8 cellular contexts compared by ENCODE assay signal in genomic region chr10:43390791-43391190, GRCh38. TPM values are rescaled to one million over a fixed set of nuclear protein-coding genes. Genes with fewer than 3 reads are reported as not detected.
DNase-seq lines count a peak whose midpoint lies in the region; ATAC-seq, FAIRE-seq and TF ChIP-seq lines count a peak whose summit lies in the region.

No MANE protein-coding gene starts in this region.

- H3K4me3 ChIP-seq in GM06990 (replicated peaks; ENCODE audit: low read depth, low read length) (no peak overlapping the region), dorsolateral prefrontal cortex (peak overlapping the region in 2 of 59 donors; percentile 3 to 8)

- FAIRE-seq in RCC 7860 (lab: Jason Lieb, UNC), result no peak

- DNase-seq in GM06990 (ENCODE audit: extremely low read depth, insufficient read length) (no peak), RCC 7860 (ENCODE audit: low spot score) (peak; percentile 15), dorsolateral prefrontal cortex (peak in 9 of 10 donors; percentile 16 to 79 (median 73)), midbrain (lab: John Stamatoyannopoulos, UW) (peak; percentile 74), NCI-H146 (lab: John Stamatoyannopoulos, UW) (no peak), DMS79 (lab: John Stamatoyannopoulos, UW) (no peak)

- H3K27me3 ChIP-seq in GM06990 (replicated peaks; ENCODE audit: control insufficient read depth, insufficient read depth, low read length) (no peaks in the 10 kb centered on the region), dorsolateral prefrontal cortex (no peaks in the 10 kb centered on the region)

- intact Hi-C loops in dorsolateral prefrontal cortex (cut with DNase I), result loop anchor here (2.0 to 5.0 kb wide), 4 partner anchors 42 to 523 kb away; no protein-coding TSS in a partner anchor

- peaks cover 47% of the 10 kb centered on the region for H3K36me3 ChIP-seq in GM06990 (ENCODE audit: control insufficient read depth, insufficient read depth, low read length)

- ATAC-seq in HG02870 (IDR thresholded peaks at IDR 0.05; ENCODE audit: unreplicated experiment) (no peak), HG02588 (IDR thresholded peaks at IDR 0.05; ENCODE audit: unreplicated experiment) (no peak)

- TF ChIP-seq CTCF in GM06990 (IDR thresholded peaks at IDR 0.05; ENCODE audit: insufficient read depth, low read length, poor library complexity, severe bottlenecking) (peak; percentile 45), dorsolateral prefrontal cortex (IDR thresholded peaks at IDR 0.05 in 54 of 56, conservative IDR thresholded peaks at IDR 0.05 in 2 of 56; ENCODE audit: low read depth in 1 of 56, partially characterized antibody in 56 of 56) (peak; percentile 27 to 88 (median 76))

- H3K27ac ChIP-seq in dorsolateral prefrontal cortex, result peak overlapping the region in 51 of 59 donors; percentile 0 to 90 (median 70)

RNA-seq across cellular contexts. Expression of gene HNRNPF, which starts 18.2 kb away (rescaled TPM):
- total RNA-seq in dorsolateral prefrontal cortex, result 100 to 1,000 TPM in 2 of 120 experiments, 10 to 100 TPM in 118; 39.3 to 109 (median 59.0) TPM

RNA-seq across cellular contexts. Expression of gene FXYD4, which starts 19.4 kb away (rescaled TPM):
- 10 to 100 TPM in 1 of 120 experiments, 1 to 10 TPM in 56, under 1 TPM in 3, not detected in 60; 0.84 to 12.4 (median 2.4) TPM for total RNA-seq in dorsolateral prefrontal cortex

RNA-seq across cellular contexts. Expression of gene ZNF487, which starts 46.1 kb away (rescaled TPM):
- 10 to 100 TPM; 12.0 to 31.9 (median 20.8) TPM for total RNA-seq in dorsolateral prefrontal cortex

Comparison
In these comparisons a context has a peak if more than half of its experiments do, and no peak if none do; other contexts are left out.
1. DNase-seq: peak in RCC 7860 (single experiment), dorsolateral prefrontal cortex (9 of 10) and midbrain (single experiment); none in GM06990 (single experiment), NCI-H146 (single experiment) and DMS79 (single experiment).